ENCODE assay signal across 23 cellular contexts in the genomic region with DNA sequence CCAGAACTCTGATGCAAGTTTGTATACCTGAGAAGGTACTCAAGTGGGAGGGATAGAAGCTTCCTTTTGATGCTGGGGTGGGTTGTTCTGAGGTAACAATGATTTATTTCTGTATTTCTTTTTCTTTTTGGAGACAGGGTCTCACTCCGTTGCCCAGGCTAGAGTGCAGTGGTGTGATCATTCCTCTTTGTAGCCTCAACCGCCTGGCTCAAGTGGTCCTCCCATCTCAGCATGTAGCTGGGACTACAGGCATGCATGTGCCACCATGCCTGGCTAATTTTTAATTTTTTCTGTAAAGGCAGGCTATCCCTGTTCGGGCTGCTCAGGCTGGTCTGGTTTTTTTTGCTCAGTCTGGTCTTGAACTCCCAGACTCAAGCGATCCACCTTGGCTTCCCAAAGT. TPM values are rescaled to one million over a fixed set of nuclear protein-coding genes. Genes with fewer than 3 reads are reported as not detected.
DNase-seq lines count a peak whose midpoint lies in the region; FAIRE-seq and TF ChIP-seq lines count a peak whose summit lies in the region.
"Had no signal": no experiment of that assay in that cellular context is flagged by ENCODE, and none has a peak within 500 bp of the region (broad histone marks: within the 10 kb centered on the region; RNA-seq: fewer than 3 reads in every experiment).

No MANE protein-coding gene starts in this region.

- H3K9me3 ChIP-seq in effector memory CD4-positive, alpha-beta T cell (ENCODE audit: control insufficient read depth, low read length), result no peaks in the 10 kb centered on the region
- H3K9me3 ChIP-seq in small intestine (ENCODE audit: control insufficient read depth, low read depth) (no peaks in the 10 kb centered on the region), uterus (no peaks in the 10 kb centered on the region)
- H3K9me3 ChIP-seq: BLaER1 treated with 17β-estradiol and CSF1 and Interleukin-3, amounts not matched to agents 10 nM and 100 nM; HAP-1 had no signal

- intact Hi-C loops in posterior vena cava (cut with DNase I) (loop anchor here in 1 of 2 donors (5.0 kb wide), 1 partner anchor 1170 kb away; no protein-coding TSS in a partner anchor), uterus (cut with DNase I; ENCODE audit: low total_unique reads) (no loop called here)

- H3K27ac ChIP-seq in RWPE1 (peak overlapping the region; percentile 37; the same call in 1 of the 2 replicates), small intestine (ENCODE audit: low read depth in 1 of 2, low read length in 1 of 2) (no peak overlapping the region), uterus (no peak overlapping the region)
- peak overlapping the region; percentile 25 for H3K27ac ChIP-seq in effector memory CD4-positive, alpha-beta T cell (ENCODE audit: insufficient read depth, low read length, poor library complexity, severe bottlenecking)
- H3K27ac ChIP-seq: 22Rv1 had no signal

- WGBS in small intestine, 3 donors, result 77 to 84% (median 78%) methylated on average over 4 of the region's 4 CpGs

- H3K27me3 ChIP-seq in effector memory CD4-positive, alpha-beta T cell (replicated peaks; ENCODE audit: control insufficient read depth, insufficient read depth, low read length, poor library complexity, severe bottlenecking), result no peaks in the 10 kb centered on the region
- H3K27me3 ChIP-seq in small intestine (ENCODE audit: control insufficient read depth in 2 of 2, insufficient read depth in 2 of 2, low read length in 2 of 2), result no peaks in the 10 kb centered on the region
- H3K27me3 ChIP-seq in uterus, result no peaks in the 10 kb centered on the region
- H3K27me3 ChIP-seq: BLaER1 treated with 17β-estradiol and CSF1 and Interleukin-3, amounts not matched to agents 10 nM and 100 nM had no signal

- no peak for TF ChIP-seq POLR2A in uterus (IDR thresholded peaks at IDR 0.05)

- CTCF ChIA-PET in RWPE1 (lab: Yijun Ruan, JAX), result interaction anchor here (0.7 kb wide), 1 partner anchor 9 kb away, joined by 3 read pairs; no protein-coding TSS in a partner anchor

- no peak overlapping the region for H3K4me3 ChIP-seq in effector memory CD4-positive, alpha-beta T cell (ENCODE audit: insufficient read depth, low read depth, low read length, poor library complexity, severe bottlenecking)
- H3K4me3 ChIP-seq in small intestine (ENCODE audit: low read depth in 1 of 2, low read length in 2 of 2) (no peak overlapping the region), uterus (no peak overlapping the region)
- H3K4me3 ChIP-seq: BLaER1 treated with 17β-estradiol and CSF1 and Interleukin-3, amounts not matched to agents 10 nM and 100 nM; HAP-1 had no signal

- POLR2A ChIA-PET in RWPE1 (lab: Yijun Ruan, JAX; ENCODE audit: low non-redundant PET), result no interaction called here

- DNase-seq in DMS53 (lab: John Stamatoyannopoulos, UW) (peak; percentile 17), DMS53 treated with DMSO at 0.1 percent for 48 hours (lab: John Stamatoyannopoulos, UW; ENCODE audit: unreplicated experiment) (no peak), RWPE1 (ENCODE audit: low spot score) (no peak), posterior vena cava (ENCODE audit: low spot score) (peak; percentile 24), NCI-H2196 (lab: John Stamatoyannopoulos, UW; ENCODE audit: unreplicated experiment) (no peak), small intestine (no peak), uterus (no peak)
- no peak for DNase-seq in effector memory CD4-positive, alpha-beta T cell
- DNase-seq: ACHN; CD8-positive, alpha-beta T cell; DMS153; GDM1; MV-4-11; NCI-H1105 treated with DMSO at 0.1 percent for 48 hours; NCI-H2029 treated with DMSO at 0.1 percent for 48 hours; NCI-H2171 treated with DMSO at 0.1 percent for 48 hours; NCI-H446; NCI-H526; SHP77 had no signal

- H3K36me3 ChIP-seq in effector memory CD4-positive, alpha-beta T cell (ENCODE audit: control insufficient read depth, insufficient read depth, low read length), result peaks cover 24% of the 10 kb centered on the region
- peaks cover 7 to 8% of the 10 kb centered on the region in 2 donors for H3K36me3 ChIP-seq in small intestine (ENCODE audit: control insufficient read depth in 2 of 2, insufficient read depth in 2 of 2, low read length in 2 of 2)
- H3K36me3 ChIP-seq in uterus, result no peaks in the 10 kb centered on the region

- TF ChIP-seq CTCF in RWPE1 (conservative IDR thresholded peaks at IDR 0.05; ENCODE audit: low read depth), result no peak
- no peak for TF ChIP-seq CTCF in uterus (IDR thresholded peaks at IDR 0.05)

- FAIRE-seq in small intestine (lab: Jason Lieb, UNC), result no peak
- FAIRE-seq: GM19239 had no signal

- no peaks in the 10 kb centered on the region for H3K4me1 ChIP-seq in effector memory CD4-positive, alpha-beta T cell (ENCODE audit: control insufficient read depth, insufficient read depth, low read length, poor library complexity, severe bottlenecking)
- H3K4me1 ChIP-seq in small intestine (ENCODE audit: control insufficient read depth in 2 of 2, insufficient read depth in 1 of 2, low read depth in 1 of 2, low read length in 1 of 2), result peaks cover 0 to 5% of the 10 kb centered on the region in 2 donors
- peaks cover 0 to 6% of the 10 kb centered on the region in 2 donors for H3K4me1 ChIP-seq in uterus

RNA-seq across cellular contexts. Expression of gene KDM2A, which starts 7.9 kb away (rescaled TPM):
- total RNA-seq in posterior vena cava (10 to 100 TPM; 55.3 to 58.3 TPM), uterus (10 to 100 TPM; 48.2 to 94.9 (median 73.5) TPM)
- 10 to 100 TPM; 19.2 to 25.4 (median 23.9) TPM for polyA plus RNA-seq in small intestine

Comparison
In these comparisons a context has a peak if more than half of its experiments do, and no peak if none do; other contexts are left out.
1. DNase-seq: peak in DMS53 (single experiment) and posterior vena cava (single experiment); none in DMS53 treated with DMSO at 0.1 percent for 48 hours (single experiment), RWPE1 (single experiment), effector memory CD4-positive, alpha-beta T cell (0 of 3), NCI-H2196 (single experiment), small intestine (single experiment) and uterus (0 of 2).
2. H3K27ac ChIP-seq: peak in RWPE1 (single experiment) and effector memory CD4-positive, alpha-beta T cell (single experiment); none in small intestine (0 of 2) and uterus (0 of 2).